Comparison of ENCODE assay signal across 1 cellular context in genomic region chr1:151165738-151166505, GRCh38.
TF ChIP-seq lines count a peak whose summit lies in the region.

LYSMD1 (minus strand) TSS chr1:151165902; CDS start chr1:151165258, 644 bp downstream.
SCNM1 (plus strand) TSS chr1:151166144; CDS start chr1:151166153, 9 bp downstream.

TF ChIP-seq in K562, 482 proteins besides CTCF, POLR2A, EP300 and RAD21 (continued from another document and continues in another):
- TF ChIP-seq ATF4 (CRISPR knock-in tag; IDR thresholded peaks at IDR 0.05) (no peak), GTF2A2 (tag; IDR thresholded peaks at IDR 0.05) (no peak), TAF9B (IDR thresholded peaks at IDR 0.05; ENCODE audit: partially characterized antibody) (peak; percentile 68), MAFG (tag; conservative IDR thresholded peaks at IDR 0.05) (no peak), ZBTB49 (CRISPR knock-in tag; IDR thresholded peaks at IDR 0.05; ENCODE audit: borderline replicate concordance) (no peak), ZNF518B (CRISPR knock-in tag; IDR thresholded peaks at IDR 0.05) (no peak), ZHX1 (conservative IDR thresholded peaks at IDR 0.05; ENCODE audit: low read length) (no peak), DDX20 (tag; IDR thresholded peaks at IDR 0.05; ENCODE audit: low read depth) (peak; percentile 28; the same call in 1 of the 2 replicates), XRCC4 (IDR thresholded peaks at IDR 0.05; ENCODE audit: extremely low read depth, insufficient read depth, insufficient read length) (no peak), TFAM (CRISPR knock-in tag; conservative IDR thresholded peaks at IDR 0.05) (no peak), PTRF (tag; IDR thresholded peaks at IDR 0.05) (no peak), JUND (IDR thresholded peaks at IDR 0.05; ENCODE audit: borderline replicate concordance, low read depth, low read length) (peak; percentile 69), JUND (tag; IDR thresholded peaks at IDR 0.05; ENCODE audit: borderline replicate concordance, low read depth, low read length) (peak; percentile 67; the same call in 2 of the 3 replicates), SAFB2 (IDR thresholded peaks at IDR 0.05; ENCODE audit: borderline replicate concordance, low read depth, low read length, severe bottlenecking) (no peak), PHF21A (IDR thresholded peaks at IDR 0.05; ENCODE audit: borderline replicate concordance, low read depth) (no peak), DLX4 (CRISPR knock-in tag; IDR thresholded peaks at IDR 0.05) (no peak), FOXP4 (CRISPR knock-in tag; IDR thresholded peaks at IDR 0.05; ENCODE audit: borderline replicate concordance) (no peak), ZNF134 (CRISPR knock-in tag; conservative IDR thresholded peaks at IDR 0.05) (no peak; the same call in 1 of the 2 replicates), HDAC6 (IDR thresholded peaks at IDR 0.05; ENCODE audit: low read depth, low read length) (no peak), ZNF316 (IDR thresholded peaks at IDR 0.05) (no peak), ERF (CRISPR knock-in tag; IDR thresholded peaks at IDR 0.05) (no peak), HNRNPL (IDR thresholded peaks at IDR 0.05; ENCODE audit: low read depth, low read length) (no peak), RBM34 (IDR thresholded peaks at IDR 0.05; ENCODE audit: borderline replicate concordance, insufficient read depth, low read length) (no peak), MIER1 (IDR thresholded peaks at IDR 0.05; ENCODE audit: low read depth) (no peak), MCM3 (IDR thresholded peaks at IDR 0.05) (no peak), PPARD (CRISPR knock-in tag; IDR thresholded peaks at IDR 0.05) (no peak), ZBTB33 (CRISPR knock-in tag; IDR thresholded peaks at IDR 0.05) (peak; percentile 34; the same call in 1 of the 2 replicates), TCFL5 (CRISPR knock-in tag; conservative IDR thresholded peaks at IDR 0.05) (no peak), ETV5 (CRISPR knock-in tag; IDR thresholded peaks at IDR 0.05; ENCODE audit: low read depth) (peak; percentile 100), NFE2L1 (tag; IDR thresholded peaks at IDR 0.05; ENCODE audit: borderline replicate concordance, low read depth) (no peak), MITF (IDR thresholded peaks at IDR 0.05) (no peak), ATF6 (CRISPR knock-in tag; IDR thresholded peaks at IDR 0.05) (no peak), HBP1 (CRISPR knock-in tag; IDR thresholded peaks at IDR 0.05) (no peak), SREBF1 (IDR thresholded peaks at IDR 0.05; ENCODE audit: borderline replicate concordance, low read depth, low read length) (0 out of 2 replicates have a peak, but pooled peaks have one; percentile 10), RCOR1 (IDR thresholded peaks at IDR 0.05; ENCODE audit: borderline replicate concordance in 1 of 2, low read depth in 2 of 2, low read length in 2 of 2) (peak in 1 of 2 experiments; percentile 28; a peak in 2 of 4 replicates), POLR3A (IDR thresholded peaks at IDR 0.05; ENCODE audit: borderline replicate concordance, extremely low read depth, insufficient read depth, insufficient read length) (no peak)
